29 cellular contexts compared by ENCODE assay signal in genomic region chr3:61237858-61238257, GRCh38. TPM values are rescaled to one million over a fixed set of nuclear protein-coding genes. Genes with fewer than 3 reads are reported as not detected.
DNase-seq lines count a peak whose midpoint lies in the region; ATAC-seq lines count a peak whose summit lies in the region.
"Had no signal": no experiment of that assay in that cellular context is flagged by ENCODE, and none has a peak within 500 bp of the region (broad histone marks: within the 10 kb centered on the region; RNA-seq: fewer than 3 reads in every experiment).

No MANE protein-coding gene starts in this region.

- no peak overlapping the region for H2BK15ac ChIP-seq in mesendoderm (replicated peaks; ENCODE audit: low read depth)

- H3K27ac Mint-ChIP-seq in CD4-positive, alpha-beta memory T cell, result no peak overlapping the region
- H3K27ac Mint-ChIP-seq: activated CD4-positive, alpha-beta T cell treated with anti-CD3 and anti-CD28 coated beads for 36 hours; activated naive CD4-positive, alpha-beta T cell treated with anti-CD3 and anti-CD28 coated beads, Interleukin-2, amount 10 ng/mL, durations not matched to agents 7 days and 5 days; activated T-helper 17 cell treated with anti-CD3 and anti-CD28 coated beads, Interleukin-2, amount 50 U/mL, for 72 hours had no signal

- no peaks in the 10 kb centered on the region for H3K36me3 ChIP-seq in mesendoderm (ENCODE audit: control insufficient read depth, insufficient read depth, low read length)
- H3K36me3 ChIP-seq in CD4-positive, alpha-beta memory T cell (ENCODE audit: insufficient read depth, low read length), result no peaks in the 10 kb centered on the region
- H3K36me3 ChIP-seq: esophagus squamous epithelium, heart right ventricle had no signal

- H3K4me2 ChIP-seq in mesendoderm (ENCODE audit: low read length), result no peak overlapping the region
- H3K4me2 ChIP-seq: smooth muscle cell had no signal

- peaks cover 12% of the 10 kb centered on the region for H3K4me1 ChIP-seq in mesendoderm (ENCODE audit: control insufficient read depth, low read depth, low read length)
- H3K4me1 ChIP-seq in CD4-positive, alpha-beta memory T cell (ENCODE audit: insufficient read depth, low read length), result no peaks in the 10 kb centered on the region
- H3K4me1 ChIP-seq: Caco-2 had no signal

- H3K4ac ChIP-seq in mesendoderm (ENCODE audit: low read depth, low read length), result no peak overlapping the region

- H3K27me3 Mint-ChIP-seq in CD4-positive, alpha-beta memory T cell, result no peaks in the 10 kb centered on the region
- H3K27me3 Mint-ChIP-seq: activated CD4-positive, alpha-beta T cell treated with anti-CD3 and anti-CD28 coated beads for 36 hours; activated naive CD4-positive, alpha-beta T cell treated with anti-CD3 and anti-CD28 coated beads, Interleukin-2, amount 10 ng/mL, durations not matched to agents 7 days and 5 days; activated T-helper 17 cell treated with anti-CD3 and anti-CD28 coated beads, Interleukin-2, amount 50 U/mL, for 72 hours had no signal

- H3K4me1 Mint-ChIP-seq in CD4-positive, alpha-beta memory T cell, result no peaks in the 10 kb centered on the region
- H3K4me1 Mint-ChIP-seq: activated naive CD4-positive, alpha-beta T cell treated with anti-CD3 and anti-CD28 coated beads, Interleukin-2, amount 10 ng/mL, durations not matched to agents 7 days and 5 days; activated T-helper 17 cell treated with anti-CD3 and anti-CD28 coated beads, Interleukin-2, amount 50 U/mL, for 72 hours had no signal

- H2AK5ac ChIP-seq in mesendoderm (ENCODE audit: low read length), result no peak overlapping the region

- peaks cover 0 to 2% (median 0%) of the 10 kb centered on the region in 8 donors for H3K9me3 Mint-ChIP-seq in CD4-positive, alpha-beta memory T cell
- H3K9me3 Mint-ChIP-seq: activated naive CD4-positive, alpha-beta T cell treated with anti-CD3 and anti-CD28 coated beads, Interleukin-2, amount 10 ng/mL, durations not matched to agents 7 days and 5 days; activated T-helper 17 cell treated with anti-CD3 and anti-CD28 coated beads, Interleukin-2, amount 50 U/mL, for 72 hours had no signal

- no peak overlapping the region for H3K56ac ChIP-seq in mesendoderm (ENCODE audit: low read length)

- H3K27ac ChIP-seq in mesendoderm (ENCODE audit: low read depth, low read length), result no peak overlapping the region
- no peak overlapping the region for H3K27ac ChIP-seq in CD4-positive, alpha-beta memory T cell (ENCODE audit: low read depth, low read length)
- H3K27ac ChIP-seq: 22Rv1, body of pancreas, esophagus squamous epithelium, heart right ventricle, parathyroid adenoma, VCaP had no signal

- POLR2A ChIA-PET in CD4-positive, alpha-beta memory T cell (lab: Charles Lee; ENCODE audit: partially characterized antibody), result no interaction called here

- no peak overlapping the region for H4K8ac ChIP-seq in mesendoderm (ENCODE audit: low read depth, low read length)

- H3K4me3 ChIP-seq in mesendoderm (ENCODE audit: low read length), result no peak overlapping the region
- no peak overlapping the region for H3K4me3 ChIP-seq in CD4-positive, alpha-beta memory T cell (ENCODE audit: low read length in 2 of 2)
- H3K4me3 ChIP-seq: body of pancreas, esophagus squamous epithelium, heart right ventricle, smooth muscle cell had no signal

- H4K5ac ChIP-seq in mesendoderm (ENCODE audit: low read length), result no peak overlapping the region

- no peaks in the 10 kb centered on the region for H3K9me3 ChIP-seq in CD4-positive, alpha-beta memory T cell (ENCODE audit: control insufficient read depth in 1 of 2, low read length in 2 of 2)
- H3K9me3 ChIP-seq: body of pancreas, Caco-2, esophagus squamous epithelium, heart right ventricle had no signal

- DNase-seq in DMS53 (lab: John Stamatoyannopoulos, UW) (peak; percentile 6), DMS53 treated with DMSO at 0.1 percent for 48 hours (lab: John Stamatoyannopoulos, UW; ENCODE audit: unreplicated experiment) (no peak), mesendoderm (peak; percentile 59), NCI-H128 (lab: John Stamatoyannopoulos, UW; ENCODE audit: unreplicated experiment) (no peak)
- no peak for DNase-seq in CD4-positive, alpha-beta memory T cell
- DNase-seq: activated CD4-positive, alpha-beta T cell treated with anti-CD3 and anti-CD28 coated beads for 36 hours; activated naive CD4-positive, alpha-beta T cell treated with anti-CD3 and anti-CD28 coated beads, Interleukin-2, amount 10 ng/mL, durations not matched to agents 7 days and 5 days; body of pancreas; C1 segment of cervical spinal cord; Caco-2; cerebellar nuclear complex; DMS79 treated with DMSO at 0.1 percent for 48 hours; esophagus squamous epithelium; GDM1; heart right ventricle; left ventricle myocardium superior; NCI-H1436; NCI-H2081 treated with DMSO at 0.1 percent for 48 hours; NCI-H345; stimulated activated naive CD4-positive, alpha-beta T cell treated with Interleukin-2 at 50 U/mL for 16 hours; T1000 had no signal

- no peak overlapping the region for H3K9ac ChIP-seq in mesendoderm (ENCODE audit: low read length)
- H3K9ac ChIP-seq: parathyroid adenoma had no signal

- no peaks in the 10 kb centered on the region for H3K36me3 Mint-ChIP-seq in CD4-positive, alpha-beta memory T cell
- H3K36me3 Mint-ChIP-seq: activated naive CD4-positive, alpha-beta T cell treated with anti-CD3 and anti-CD28 coated beads, Interleukin-2, amount 10 ng/mL, durations not matched to agents 7 days and 5 days had no signal

- ATAC-seq in HG02759 (IDR thresholded peaks at IDR 0.05; ENCODE audit: unreplicated experiment), result peak; percentile 28
- ATAC-seq in HG03575 (IDR thresholded peaks at IDR 0.05; ENCODE audit: extremely low read depth, insufficient number of reproducible peaks, low FRiP score, unreplicated experiment), result peak; percentile 30
- ATAC-seq in HG03097 (IDR thresholded peaks at IDR 0.05; ENCODE audit: low FRiP score, unreplicated experiment), result no peak
- ATAC-seq: activated CD4-positive, alpha-beta T cell treated with anti-CD3 and anti-CD28 coated beads for 36 hours; activated T-helper 17 cell treated with anti-CD3 and anti-CD28 coated beads, Interleukin-2, amount 50 U/mL, for 72 hours; body of pancreas; heart right ventricle; left ventricle myocardium superior had no signal

- no peak overlapping the region for H3K23ac ChIP-seq in mesendoderm (ENCODE audit: low read length)

- no peak overlapping the region for H2BK120ac ChIP-seq in mesendoderm (ENCODE audit: low read depth, low read length)

- H3K79me1 ChIP-seq in mesendoderm (ENCODE audit: low read length), result no peaks in the 10 kb centered on the region

- intact Hi-C loops in CD4-positive, alpha-beta memory T cell (cut with micrococcal nuclease), result no loop called here

- no peak overlapping the region for H2BK5ac ChIP-seq in mesendoderm (ENCODE audit: low read length)

- CTCF ChIA-PET in CD4-positive, alpha-beta memory T cell (lab: Charles Lee; ENCODE audit: partially characterized antibody), result no interaction called here

- H3K4me3 Mint-ChIP-seq in CD4-positive, alpha-beta memory T cell, result no peak overlapping the region
- H3K4me3 Mint-ChIP-seq: activated CD4-positive, alpha-beta T cell treated with anti-CD3 and anti-CD28 coated beads for 36 hours; activated naive CD4-positive, alpha-beta T cell treated with anti-CD3 and anti-CD28 coated beads, Interleukin-2, amount 10 ng/mL, durations not matched to agents 7 days and 5 days; activated T-helper 17 cell treated with anti-CD3 and anti-CD28 coated beads, Interleukin-2, amount 50 U/mL, for 72 hours had no signal

- H3K79me2 ChIP-seq in mesendoderm (ENCODE audit: control insufficient read depth, insufficient read depth, low read length), result no peaks in the 10 kb centered on the region
- H3K79me2 ChIP-seq: parathyroid adenoma had no signal

- peak overlapping the region; percentile 51 for H3K18ac ChIP-seq in mesendoderm (ENCODE audit: low read length)

- no peaks in the 10 kb centered on the region for H3K27me3 ChIP-seq in mesendoderm (ENCODE audit: insufficient read depth, low read length, poor library complexity)
- no peaks in the 10 kb centered on the region for H3K27me3 ChIP-seq in CD4-positive, alpha-beta memory T cell (ENCODE audit: insufficient read depth, low read length)
- H3K27me3 ChIP-seq: body of pancreas, esophagus squamous epithelium, heart right ventricle had no signal

- no CpG with 5 or more reads among the region's 1 CpG for WGBS in mesendoderm (ENCODE audit: extremely low coverage, insufficient coverage, low lambda C conversion rate)

RNA-seq across cellular contexts. Expression of gene FHIT, which starts 13.4 kb away (rescaled TPM):
- polyA plus RNA-seq in mesendoderm (2013, experiment 1 of 2), result 2.8 TPM
- polyA plus RNA-seq in mesendoderm (2013, experiment 2 of 2), result 1.1 TPM
- 10 to 100 TPM; 48.3 to 58.7 TPM for total RNA-seq in CD4-positive, alpha-beta memory T cell
- 10 to 100 TPM in 1 of 2 donors, 1 to 10 TPM in 1; 8.5 to 18.1 TPM for polyA plus RNA-seq in CD4-positive, alpha-beta memory T cell

Comparison
In these comparisons a context has a peak if more than half of its experiments do, and no peak if none do; other contexts are left out.
1. DNase-seq: peak in DMS53 (single experiment) and mesendoderm (single experiment); none in DMS53 treated with DMSO at 0.1 percent for 48 hours (single experiment), CD4-positive, alpha-beta memory T cell (0 of 5) and NCI-H128 (single experiment).